ENCODE assay signal across 11 cellular contexts in the genomic region with DNA sequence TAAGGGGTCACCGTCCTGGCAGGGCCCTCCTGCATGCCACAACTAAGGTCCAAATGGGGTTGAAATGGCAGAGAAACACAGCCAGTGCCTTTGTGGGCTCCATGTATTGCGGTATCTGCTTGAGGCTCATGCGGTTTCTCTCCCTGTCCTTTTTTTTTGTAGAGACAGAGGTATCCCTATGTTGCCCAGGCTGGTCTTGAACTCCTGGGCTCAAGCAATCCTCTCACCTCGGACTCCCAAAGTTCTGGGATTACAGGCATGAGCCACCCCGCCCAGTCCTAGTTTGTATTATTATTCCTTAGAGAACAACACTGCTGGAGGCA.
DNase-seq lines count a peak whose midpoint lies in the region; ATAC-seq, FAIRE-seq and TF ChIP-seq lines count a peak whose summit lies in the region.
"Had no signal": no experiment of that assay in that cellular context is flagged by ENCODE, and none has a peak within 500 bp of the region (broad histone marks: within the 10 kb centered on the region; RNA-seq: fewer than 3 reads in every experiment).

No MANE protein-coding gene starts in this region.

- H3K9me3 ChIP-seq in CD8-positive, alpha-beta T cell (ENCODE audit: low read length) = no peaks in the 10 kb centered on the region
- H3K9me3 ChIP-seq in K562 (replicated peaks; ENCODE audit: control insufficient read depth, insufficient read depth, low read depth, low read length) = no peaks in the 10 kb centered on the region
- no peaks in the 10 kb centered on the region for H3K9me3 ChIP-seq in parathyroid adenoma (ENCODE audit: control insufficient read depth, low read length)
- H3K9me3 ChIP-seq: uterus had no signal

- TF ChIP-seq POLR2A in K562 (conservative IDR thresholded peaks at IDR 0.05) = no peak

- BruUV-seq in K562 (replicated peaks; lab: Mats Ljungman, UMichigan) = no TSS peak

- TF ChIP-seq CTCF in CD8-positive, alpha-beta T cell (IDR thresholded peaks at IDR 0.05) = peak; percentile 7
- TF ChIP-seq CTCF in K562 (IDR thresholded peaks at IDR 0.05 in 2 of 3, conservative IDR thresholded peaks at IDR 0.05 in 1 of 3; ENCODE audit: insufficient read depth in 2 of 3, low read depth in 1 of 3, low read length in 3 of 3) = no peak; a peak in 1 of 6 replicates
- TF ChIP-seq CTCF in parathyroid adenoma (IDR thresholded peaks at IDR 0.05) = no peak

- peaks cover 3% of the 10 kb centered on the region for H3K4me1 Mint-ChIP-seq in CD8-positive, alpha-beta T cell (ENCODE audit: low read depth)
- H3K4me1 Mint-ChIP-seq: stimulated activated memory B cell treated with anti-CD40 and anti-IgM and Interleukin-4, amounts not matched to agents 10 μg/mL and 1 μg/mL and 100 μg/mL, for 72 hours had no signal

- no peaks in the 10 kb centered on the region for H3K36me3 Mint-ChIP-seq in CD8-positive, alpha-beta T cell
- H3K36me3 Mint-ChIP-seq: stimulated activated memory B cell treated with anti-CD40 and anti-IgM and Interleukin-4, amounts not matched to agents 10 μg/mL and 1 μg/mL and 100 μg/mL, for 72 hours had no signal

- H3K4me3 ChIP-seq in CD8-positive, alpha-beta T cell (ENCODE audit: low read depth, low read length) = no peak overlapping the region
- no peak overlapping the region for H3K4me3 ChIP-seq in K562
- no peak overlapping the region for H3K4me3 ChIP-seq in parathyroid adenoma (ENCODE audit: low read depth, low read length)
- H3K4me3 ChIP-seq: uterus had no signal

- no peak overlapping the region for H3K9ac ChIP-seq in K562 (ENCODE audit: insufficient read depth in 1 of 2, low read depth in 2 of 2, low read length in 2 of 2)
- no peak overlapping the region for H3K9ac ChIP-seq in parathyroid adenoma

- H3K36me3 ChIP-seq in CD8-positive, alpha-beta T cell (ENCODE audit: insufficient read depth, low read length) = no peaks in the 10 kb centered on the region
- H3K36me3 ChIP-seq in K562 (ENCODE audit: control insufficient read depth, insufficient read depth, low read length) = no peaks in the 10 kb centered on the region
- no peaks in the 10 kb centered on the region for H3K36me3 ChIP-seq in parathyroid adenoma (ENCODE audit: control insufficient read depth, insufficient read depth, low read length)
- H3K36me3 ChIP-seq: brain microvascular endothelial cell, uterus had no signal

- no peak overlapping the region for H3K4me3 Mint-ChIP-seq in CD8-positive, alpha-beta T cell
- H3K4me3 Mint-ChIP-seq: stimulated activated memory B cell treated with anti-CD40 and anti-IgM and Interleukin-4, amounts not matched to agents 10 μg/mL and 1 μg/mL and 100 μg/mL, for 72 hours had no signal

- TF ChIP-seq EP300 in K562 (IDR thresholded peaks at IDR 0.05; ENCODE audit: low read length) = no peak

- no peaks in the 10 kb centered on the region for H3K9me3 Mint-ChIP-seq in CD8-positive, alpha-beta T cell
- H3K9me3 Mint-ChIP-seq: stimulated activated memory B cell treated with anti-CD40 and anti-IgM and Interleukin-4, amounts not matched to agents 10 μg/mL and 1 μg/mL and 100 μg/mL, for 72 hours had no signal

- in situ Hi-C loops in K562 (cut with MboI) (loop anchor here (5.0 kb wide), 1 partner anchor 63 kb away; the partner anchor contains the start of gene WAPL), ACHN (cut with HindIII; ENCODE audit: low pct_ligation_motif_present, low pct_unique_long_range_greater_than_20kb, low sequenced_read_pairs) (no loop called here)

- POLR2A ChIA-PET in CD8-positive, alpha-beta T cell (lab: Charles Lee) = interaction anchor here (1.6 kb wide), 1 partner anchor 185 kb away, joined by 21 read pairs; no protein-coding TSS in a partner anchor
- POLR2A ChIA-PET in K562 (lab: Yijun Ruan, JAX) = interaction anchor here (1.2 kb wide), 1 partner anchor 184 kb away, joined by 5 read pairs; no protein-coding TSS in a partner anchor

- DNase-seq in CD8-positive, alpha-beta T cell = no peak
- DNase-seq in K562 (ENCODE audit: extremely low read depth in 1 of 4, low spot score in 3 of 4) (no peak), amniotic stem cell (lab: John Stamatoyannopoulos, UW) (no peak), hypothalamus (lab: John Stamatoyannopoulos, UW) (no peak), nucleus accumbens (lab: John Stamatoyannopoulos, UW) (no peak), ACHN (no peak)

- no peak overlapping the region for H3K27ac Mint-ChIP-seq in CD8-positive, alpha-beta T cell
- H3K27ac Mint-ChIP-seq: stimulated activated memory B cell treated with anti-CD40 and anti-IgM and Interleukin-4, amounts not matched to agents 10 μg/mL and 1 μg/mL and 100 μg/mL, for 72 hours had no signal

- intact Hi-C loops in CD8-positive, alpha-beta T cell (cut with DNase I, micrococcal nuclease) = loop anchor here (1.0 to 5.0 kb wide), 4 partner anchors 49 to 323 kb away; no protein-coding TSS in a partner anchor
- intact Hi-C loops in K562 (cut with micrococcal nuclease) = loop anchor here (1.0 kb wide), 2 partner anchors 62 to 185 kb away; no protein-coding TSS in a partner anchor

- H3K9me1 ChIP-seq in K562 (ENCODE audit: control insufficient read depth, insufficient read depth, low read length) = no peaks in the 10 kb centered on the region

- H2AFZ ChIP-seq in K562 (ENCODE audit: low read depth, low read length) (0 out of 2 replicates have a peak overlapping the region, but pooled peaks have one; percentile 9), parathyroid adenoma (peak overlapping the region; percentile 68)

- H3K79me2 ChIP-seq in K562 (ENCODE audit: control insufficient read depth, insufficient read depth, low read length) (no peaks in the 10 kb centered on the region), parathyroid adenoma (no peaks in the 10 kb centered on the region)

- WGBS in K562 (ENCODE audit: insufficient coverage, low coverage, missing lambda C conversion rate) = 5% methylated on average over 4 of the region's 5 CpGs

- H3K4me2 ChIP-seq in K562 (ENCODE audit: insufficient read depth, low read length) (no peak overlapping the region), parathyroid adenoma (ENCODE audit: low read length) (no peak overlapping the region)

- H3K4me1 ChIP-seq in CD8-positive, alpha-beta T cell (ENCODE audit: insufficient read depth, low read length) = peaks cover 6% of the 10 kb centered on the region
- H3K4me1 ChIP-seq in K562 (replicated peaks in 1 of 2; ENCODE audit: control insufficient read depth in 2 of 2, insufficient read depth in 2 of 2, low read length in 2 of 2) (no peaks in the 10 kb centered on the region), parathyroid adenoma (no peaks in the 10 kb centered on the region)
- H3K4me1 ChIP-seq: uterus had no signal

- no peaks in the 10 kb centered on the region for H4K20me1 ChIP-seq in K562 (replicated peaks; ENCODE audit: control insufficient read depth, insufficient read depth, low read length)

- H3K27me3 Mint-ChIP-seq in CD8-positive, alpha-beta T cell (ENCODE audit: low read depth) = peaks cover 4% of the 10 kb centered on the region

- H3K27ac ChIP-seq in CD8-positive, alpha-beta T cell (ENCODE audit: low read depth, low read length) = no peak overlapping the region
- no peak overlapping the region for H3K27ac ChIP-seq in K562 (ENCODE audit: extremely low read depth, low read depth, low read length)
- peak overlapping the region; percentile 22 for H3K27ac ChIP-seq in parathyroid adenoma
- H3K27ac ChIP-seq: brain microvascular endothelial cell had no signal

- no peaks in the 10 kb centered on the region for H3K27me3 ChIP-seq in CD8-positive, alpha-beta T cell (ENCODE audit: insufficient read depth, low read length)
- H3K27me3 ChIP-seq in K562 (ENCODE audit: control insufficient read depth in 2 of 2, insufficient read depth in 2 of 2, low read length in 2 of 2) (peaks cover 0 to 7% of the 10 kb centered on the region in 2 experiments; a peak in 1 of 5 replicates), parathyroid adenoma (ENCODE audit: control insufficient read depth, insufficient read depth, low read length) (no peaks in the 10 kb centered on the region)
- H3K27me3 ChIP-seq: brain microvascular endothelial cell, uterus had no signal

- TF ChIP-seq RAD21 in K562 (CRISPR knock-in tag; conservative IDR thresholded peaks at IDR 0.05 in 1 of 2, IDR thresholded peaks at IDR 0.05 in 1 of 2) = no peak

- CTCF ChIA-PET in CD8-positive, alpha-beta T cell (lab: Charles Lee) = interaction anchor here (0.5 to 8.2 kb wide), 14 partner anchors 14 to 321 kb away, joined by 3 to 118 read pairs (median 4); no protein-coding TSS in a partner anchor
- CTCF ChIA-PET in K562 (lab: Yijun Ruan, JAX; ENCODE audit: low intra/inter-chr PET ratio) = interaction anchor here (1.9 to 2.0 kb wide), 2 partner anchors 63 to 186 kb away, joined by 4 to 7 read pairs; no protein-coding TSS in a partner anchor

- FAIRE-seq in K562 (lab: Jason Lieb, UNC) = no peak

- no peak for ATAC-seq in CD8-positive, alpha-beta T cell
- ATAC-seq in HG02938 (IDR thresholded peaks at IDR 0.05; ENCODE audit: unreplicated experiment) = peak; percentile 19
- peak; percentile 35 for ATAC-seq in K562

TF ChIP-seq in K562, 482 proteins besides CTCF, POLR2A, EP300 and RAD21:
- TF ChIP-seq NFYB (IDR thresholded peaks at IDR 0.05; ENCODE audit: extremely low read depth, insufficient read length) (no peak), ZNF253 (CRISPR knock-in tag; conservative IDR thresholded peaks at IDR 0.05) (no peak), NR1H2 (CRISPR knock-in tag; IDR thresholded peaks at IDR 0.05) (no peak), TSC22D4 (tag; IDR thresholded peaks at IDR 0.05) (no peak), ZNF146 (CRISPR knock-in tag; IDR thresholded peaks at IDR 0.05; ENCODE audit: unreplicated experiment) (no peak), ZNF354B (CRISPR knock-in tag; IDR thresholded peaks at IDR 0.05) (no peak), NONO (IDR thresholded peaks at IDR 0.05; ENCODE audit: low read depth in 2 of 2, low read length in 1 of 2) (no peak), PTBP1 (IDR thresholded peaks at IDR 0.05; ENCODE audit: low read depth, low read length) (no peak), MEF2D (tag; conservative IDR thresholded peaks at IDR 0.05; ENCODE audit: low read depth) (no peak), ZNF507 (tag; conservative IDR thresholded peaks at IDR 0.05) (no peak), MCM2 (IDR thresholded peaks at IDR 0.05; ENCODE audit: low read depth) (no peak)
TF ChIP-seq in K562: peak in this region for 0.
